Comparison of ENCODE assay signal across 23 cellular contexts in the genomic region with DNA sequence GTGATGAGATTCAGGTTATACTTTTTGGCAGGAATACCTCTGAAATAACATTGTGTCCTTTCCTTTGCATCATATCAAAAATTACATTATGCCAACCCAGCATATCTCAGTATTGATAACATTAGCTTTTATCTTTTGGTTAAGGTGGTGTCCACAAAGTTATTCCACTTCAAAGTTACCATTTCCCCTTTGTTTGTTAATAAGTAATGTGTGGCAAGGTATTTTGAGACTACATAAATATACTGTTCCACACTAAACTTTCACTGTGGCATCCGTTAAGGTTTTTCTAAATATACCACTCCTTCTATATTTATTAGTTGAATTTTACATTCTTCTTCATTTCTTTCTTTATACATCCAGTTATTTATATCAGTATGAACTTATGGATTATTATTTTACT.
"Had no signal": no experiment of that assay in that cellular context is flagged by ENCODE, and none has a peak within 500 bp of the region (broad histone marks: within the 10 kb centered on the region; RNA-seq: fewer than 3 reads in every experiment).

No MANE protein-coding gene starts in this region.

- H3K9me3 Mint-ChIP-seq: immature natural killer cell; natural killer cell treated with Interleukin-12 subunit alpha and Interleukin-12 subunit beta and Interleukin-15 and Interleukin-18, amount 100 ng/mL, for 72 hours; neural progenitor cell; stimulated activated naive B cell treated with anti-CD40 and anti-IgM and Interleukin-4, amounts not matched to agents 10 μg/mL and 1 μg/mL and 100 μg/mL, for 72 hours; stimulated activated naive CD8-positive, alpha-beta T cell treated with anti-CD3 and anti-CD28 coated beads, Interleukin-15, amount 100 ng/mL, for 72 hours had no signal

- H3K36me3 ChIP-seq: neural progenitor cell, ovary, right atrium auricular region, sigmoid colon, transverse colon had no signal

- H3K27ac Mint-ChIP-seq: immature natural killer cell; natural killer cell treated with Interleukin-12 subunit alpha and Interleukin-12 subunit beta and Interleukin-15 and Interleukin-18, amount 100 ng/mL, for 72 hours; neural progenitor cell; stimulated activated naive B cell treated with anti-CD40 and anti-IgM and Interleukin-4, amounts not matched to agents 10 μg/mL and 1 μg/mL and 100 μg/mL, for 72 hours; stimulated activated naive CD8-positive, alpha-beta T cell treated with anti-CD3 and anti-CD28 coated beads, Interleukin-15, amount 100 ng/mL, for 72 hours had no signal

- ATAC-seq: left cardiac atrium; left ventricle myocardium superior; natural killer cell treated with Interleukin-12 subunit alpha and Interleukin-12 subunit beta and Interleukin-15 and Interleukin-18, amount 100 ng/mL, for 72 hours; stimulated activated naive B cell treated with anti-CD40 and anti-IgM and Interleukin-4, amounts not matched to agents 10 μg/mL and 1 μg/mL and 100 μg/mL, for 72 hours; stimulated activated naive CD8-positive, alpha-beta T cell treated with anti-CD3 and anti-CD28 coated beads, Interleukin-15, amount 100 ng/mL, for 72 hours had no signal

- H3K4me3 Mint-ChIP-seq: immature natural killer cell; natural killer cell treated with Interleukin-12 subunit alpha and Interleukin-12 subunit beta and Interleukin-15 and Interleukin-18, amount 100 ng/mL, for 72 hours; neural progenitor cell; stimulated activated naive B cell treated with anti-CD40 and anti-IgM and Interleukin-4, amounts not matched to agents 10 μg/mL and 1 μg/mL and 100 μg/mL, for 72 hours; stimulated activated naive CD8-positive, alpha-beta T cell treated with anti-CD3 and anti-CD28 coated beads, Interleukin-15, amount 100 ng/mL, for 72 hours had no signal

- DNase-seq: cortex of kidney; dorsolateral prefrontal cortex; effector CD8-positive, alpha-beta T cell; foreskin melanocyte; immature natural killer cell; left cardiac atrium; left ventricle myocardium superior; mesenchymal stem cell; midbrain; nucleus accumbens; ovary; sigmoid colon; stimulated activated CD4-positive, alpha-beta T cell treated with anti-CD3 and anti-CD28 coated beads, Interleukin-2, amount 100 ng/mL, for 24 hours; stimulated activated CD4-positive, alpha-beta T cell treated with anti-CD3 and anti-CD28 coated beads, Interleukin-4, amount 100 ng/mL, for 4 hours; stimulated activated naive B cell treated with anti-CD40 and anti-IgM and Interleukin-4, amounts not matched to agents 10 μg/mL and 1 μg/mL and 100 μg/mL, for 72 hours; stimulated activated naive CD8-positive, alpha-beta T cell treated with anti-CD3 and anti-CD28 coated beads, Interleukin-15, amount 100 ng/mL, for 72 hours; testis; transverse colon had no signal

- H3K4me3 ChIP-seq: dorsolateral prefrontal cortex, lung, neural progenitor cell, ovary, right atrium auricular region, sigmoid colon, skin epidermis, testis, transverse colon had no signal

- H3K27ac ChIP-seq: dorsolateral prefrontal cortex, neural progenitor cell, ovary, right atrium auricular region, skin epidermis, testis, transverse colon had no signal

- H3K27me3 ChIP-seq: dorsolateral prefrontal cortex, neural progenitor cell, ovary, right atrium auricular region, sigmoid colon, testis, transverse colon had no signal

- H3K36me3 Mint-ChIP-seq: immature natural killer cell; natural killer cell treated with Interleukin-12 subunit alpha and Interleukin-12 subunit beta and Interleukin-15 and Interleukin-18, amount 100 ng/mL, for 72 hours; neural progenitor cell; stimulated activated naive B cell treated with anti-CD40 and anti-IgM and Interleukin-4, amounts not matched to agents 10 μg/mL and 1 μg/mL and 100 μg/mL, for 72 hours had no signal

- H3K27me3 Mint-ChIP-seq: natural killer cell treated with Interleukin-12 subunit alpha and Interleukin-12 subunit beta and Interleukin-15 and Interleukin-18, amount 100 ng/mL, for 72 hours; stimulated activated naive B cell treated with anti-CD40 and anti-IgM and Interleukin-4, amounts not matched to agents 10 μg/mL and 1 μg/mL and 100 μg/mL, for 72 hours; stimulated activated naive CD8-positive, alpha-beta T cell treated with anti-CD3 and anti-CD28 coated beads, Interleukin-15, amount 100 ng/mL, for 72 hours had no signal

- H3K4me1 ChIP-seq: neural progenitor cell had no signal

- H3K9me3 ChIP-seq: ovary, right atrium auricular region, sigmoid colon, testis, transverse colon had no signal

- H3K4me1 Mint-ChIP-seq: immature natural killer cell; stimulated activated naive B cell treated with anti-CD40 and anti-IgM and Interleukin-4, amounts not matched to agents 10 μg/mL and 1 μg/mL and 100 μg/mL, for 72 hours had no signal
